In the genomic region with DNA sequence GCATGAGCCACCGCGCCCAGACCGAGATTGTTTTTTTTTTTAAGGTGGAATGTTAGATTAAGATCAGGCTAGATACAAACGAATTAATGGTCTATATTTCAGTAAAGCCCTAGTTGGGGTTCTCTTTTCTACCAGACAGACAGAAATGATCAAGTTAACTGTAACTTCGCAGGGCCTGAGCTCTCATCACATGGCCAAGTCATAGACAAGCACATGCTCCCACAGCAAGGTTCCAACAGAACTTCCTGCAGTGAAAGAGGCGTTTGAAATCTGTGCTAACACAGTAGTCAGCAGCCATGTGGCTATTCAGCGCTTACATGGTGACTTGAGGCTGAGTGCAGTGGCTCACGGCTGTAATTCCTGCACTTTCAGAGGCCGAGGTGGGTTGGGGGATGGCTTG, we compare ENCODE assay signal across 1 cellular context.
TF ChIP-seq lines count a peak whose summit lies in the region.

No MANE protein-coding gene starts in this region.

TF ChIP-seq in HepG2, 621 proteins besides CTCF, POLR2A, EP300 and RAD21:
- TF ChIP-seq MAX (IDR thresholded peaks at IDR 0.05) = peak; percentile 33; the same call in 1 of the 2 replicates
- TF ChIP-seq EEA1 (CRISPR knock-in tag; IDR thresholded peaks at IDR 0.05; ENCODE audit: borderline replicate concordance) = no peak
- no peak for TF ChIP-seq ZNF367 (CRISPR knock-in tag; IDR thresholded peaks at IDR 0.05; ENCODE audit: borderline replicate concordance)
- TF ChIP-seq DMTF1 (CRISPR knock-in tag; IDR thresholded peaks at IDR 0.05) = no peak
- no peak for TF ChIP-seq E2F1 (CRISPR knock-in tag; IDR thresholded peaks at IDR 0.05)
- TF ChIP-seq HNF1B (CRISPR knock-in tag; IDR thresholded peaks at IDR 0.05) = no peak
